13 cellular contexts compared by ENCODE assay signal in the genomic region with DNA sequence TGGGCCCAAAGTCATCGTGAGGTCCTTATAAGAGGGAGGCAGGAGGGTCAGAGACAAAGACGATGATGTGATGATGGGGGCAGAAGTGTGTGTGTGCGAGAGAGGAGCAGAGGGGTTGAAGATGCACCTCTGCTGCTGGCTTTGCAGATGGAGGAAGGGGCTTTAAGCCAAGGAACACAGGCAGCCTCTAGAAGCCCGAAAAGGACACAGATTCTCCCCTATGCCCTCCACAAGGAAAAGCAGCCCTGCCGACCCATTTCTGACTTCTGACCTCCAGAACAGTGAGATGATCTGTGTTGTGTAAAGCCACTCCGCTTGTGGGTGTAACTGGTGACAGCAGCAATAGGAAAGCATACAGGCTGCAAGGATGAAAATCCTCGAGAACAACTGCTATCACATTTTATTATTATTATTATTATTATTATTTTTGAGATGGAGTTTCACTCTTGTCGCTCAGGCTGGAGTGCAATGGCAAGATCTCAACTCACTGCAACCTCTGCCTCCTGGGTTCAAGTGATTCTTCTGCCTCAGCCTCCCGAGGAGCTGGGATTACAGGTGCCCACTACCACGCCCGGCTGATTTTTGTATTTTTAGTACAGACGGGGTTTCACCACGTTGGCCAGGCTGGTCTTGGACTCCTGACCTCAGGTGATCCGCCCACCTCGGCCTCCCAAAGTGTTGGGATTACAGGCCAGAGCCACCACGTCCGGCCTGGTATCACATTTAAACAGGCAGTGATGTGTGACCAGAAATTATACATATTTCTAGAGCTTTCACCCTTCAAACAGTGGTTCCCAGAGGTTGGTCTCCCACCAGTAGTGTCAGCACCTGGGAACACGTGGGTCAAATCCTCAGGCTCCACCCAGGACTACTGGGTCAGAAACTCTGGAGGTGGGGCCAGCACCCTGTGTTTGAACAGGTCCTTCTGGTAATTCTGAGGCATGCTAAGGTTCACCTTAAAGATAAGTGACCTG.
"Had no signal": no experiment of that assay in that cellular context is flagged by ENCODE, and none has a peak within 500 bp of the region (broad histone marks: within the 10 kb centered on the region; RNA-seq: fewer than 3 reads in every experiment).

No MANE protein-coding gene starts in this region.

- DNase-seq: activated CD4-positive, alpha-beta T cell treated with anti-CD3 and anti-CD28 coated beads for 36 hours; activated effector memory CD4-positive, alpha-beta T cell treated with anti-CD3 and anti-CD28 coated beads, Interleukin-2, amount 50 U/mL, for 16 hours; activated T-cell treated with anti-CD3 and anti-CD28 coated beads, Interleukin-2, amount 50 U/mL, for 24 hours; amniotic stem cell; foreskin keratinocyte; mammary epithelial cell; mucosa of descending colon; naive thymus-derived CD8-positive, alpha-beta T cell had no signal

- H3K36me3 ChIP-seq: tibial nerve had no signal

- H3K27me3 ChIP-seq: foreskin keratinocyte, tibial nerve had no signal

- H3K27ac ChIP-seq: foreskin keratinocyte, tibial nerve had no signal

- H3K9me3 ChIP-seq: mucosa of descending colon, tibial nerve had no signal

- H3K4me3 ChIP-seq: mucosa of descending colon, smooth muscle cell, tibial nerve had no signal

- ATAC-seq: activated CD4-positive, alpha-beta T cell treated with anti-CD3 and anti-CD28 coated beads for 36 hours; activated naive CD4-positive, alpha-beta T cell treated with anti-CD3 and anti-CD28 coated beads, Interleukin-2, amount 50 U/mL, for 72 hours; foreskin keratinocyte; left colon; mucosa of descending colon; naive thymus-derived CD8-positive, alpha-beta T cell; stimulated activated memory B cell treated with anti-CD40 and anti-IgM and Interleukin-4, amounts not matched to agents 10 μg/mL and 1 μg/mL and 100 μg/mL, for 72 hours had no signal

- H3K4me2 ChIP-seq: smooth muscle cell had no signal
